ENCODE assay signal across 20 cellular contexts in the genomic region with DNA sequence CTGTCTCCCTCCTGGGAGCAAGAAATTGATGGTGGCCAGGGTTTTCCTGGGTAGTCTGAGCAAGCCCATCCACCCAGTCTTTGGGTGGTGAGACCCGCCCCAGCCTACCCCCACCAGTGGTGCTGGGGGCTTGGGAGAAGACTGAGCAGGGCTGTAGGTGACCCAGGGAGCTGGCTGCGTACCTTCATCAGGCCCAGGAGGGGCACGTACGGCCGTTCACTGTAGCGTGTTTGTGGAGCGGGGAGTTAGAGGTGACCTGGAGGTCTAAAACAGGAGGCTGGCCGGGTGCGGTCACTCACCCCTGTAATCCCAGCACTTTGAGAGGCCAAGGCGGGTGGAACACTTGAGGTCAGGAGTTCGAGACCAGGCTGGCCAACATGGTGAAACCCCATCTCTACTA.
"Had no signal": no experiment of that assay in that cellular context is flagged by ENCODE, and none has a peak within 500 bp of the region (broad histone marks: within the 10 kb centered on the region; RNA-seq: fewer than 3 reads in every experiment).

No MANE protein-coding gene starts in this region.

- FAIRE-seq: endothelial cell of umbilical vein, keratinocyte, small intestine had no signal

- H3K9me3 ChIP-seq: neutrophil, ovary, suprapubic skin, tibial nerve had no signal

- H3K36me3 ChIP-seq: neutrophil, ovary, suprapubic skin, tibial nerve had no signal

- DNase-seq: effector CD4-positive, alpha-beta T cell; endodermal cell; erythroblast; foreskin keratinocyte; immature natural killer cell; left colon; left ventricle myocardium superior; naive thymus-derived CD4-positive, alpha-beta T cell; nephron progenitor cell; small intestine; stimulated activated CD4-positive, alpha-beta T cell treated with anti-CD3 and anti-CD28 coated beads, Interleukin-2, amount 100 ng/mL, for 48 hours; stimulated activated naive CD4-positive, alpha-beta T cell treated with Interleukin-2 at 50 U/mL for 16 hours had no signal

- H3K4me1 ChIP-seq: foreskin keratinocyte had no signal

- ATAC-seq: foreskin keratinocyte; left colon; left ventricle myocardium superior; naive thymus-derived CD4-positive, alpha-beta T cell; right cardiac atrium had no signal

- H3K27ac ChIP-seq: foreskin keratinocyte, neutrophil, ovary, suprapubic skin had no signal

- H3K27me3 ChIP-seq: foreskin keratinocyte, neutrophil, ovary, suprapubic skin, tibial nerve had no signal

- H3K4me3 ChIP-seq: coronary artery, ovary, suprapubic skin, tibial nerve had no signal
